ENCODE assay signal across 12 cellular contexts in the genomic region with DNA sequence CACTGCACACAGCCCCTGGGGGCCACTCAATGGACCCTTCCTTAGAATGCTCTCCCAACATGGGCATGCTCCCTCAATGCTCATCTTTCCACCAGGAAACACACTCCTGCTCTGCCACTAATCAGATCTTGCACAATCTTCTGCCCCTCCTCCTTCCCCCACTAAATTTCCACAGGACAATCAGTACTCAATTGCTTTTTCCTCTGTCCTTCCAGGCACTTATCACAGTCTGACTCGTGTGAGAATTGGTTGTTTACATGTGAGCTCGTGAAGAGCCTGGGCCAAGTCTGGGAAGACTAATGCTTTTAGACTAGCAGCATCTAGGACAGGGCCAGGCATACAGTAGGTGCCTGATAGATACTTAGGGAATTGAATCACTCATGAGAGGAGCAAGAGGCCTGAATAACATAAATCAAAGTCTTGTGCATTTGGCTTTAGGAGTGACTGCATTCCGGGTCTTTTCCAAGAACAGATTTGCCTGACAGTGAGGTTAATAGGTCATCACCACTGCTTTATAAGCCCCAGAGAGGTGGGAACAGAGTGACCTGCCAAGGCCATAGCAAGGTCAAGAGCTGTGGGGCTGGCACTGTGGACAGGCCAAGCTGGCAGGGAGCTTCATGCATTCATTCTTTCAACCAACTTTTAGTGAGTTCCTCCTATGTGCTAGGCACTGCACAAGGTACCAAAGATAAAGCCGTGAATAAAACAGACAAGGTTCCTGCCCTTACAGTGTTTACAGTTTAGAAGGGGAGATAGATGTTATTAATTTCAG. TPM values are rescaled to one million over a fixed set of nuclear protein-coding genes. Genes with fewer than 3 reads are reported as not detected.
DNase-seq lines count a peak whose midpoint lies in the region; ATAC-seq and TF ChIP-seq lines count a peak whose summit lies in the region.
"Had no signal": no experiment of that assay in that cellular context is flagged by ENCODE, and none has a peak within 500 bp of the region (broad histone marks: within the 10 kb centered on the region; RNA-seq: fewer than 3 reads in every experiment).

No MANE protein-coding gene starts in this region.

- H3K4me3 ChIP-seq in left ventricle myocardium inferior, result no peak overlapping the region
- H3K4me3 ChIP-seq in SK-N-SH (ENCODE audit: low read depth in 2 of 2, low read length in 1 of 2), result no peak overlapping the region

- peak overlapping the region; percentile 72 for H3K27ac ChIP-seq in left ventricle myocardium inferior (replicated peaks)
- no peak overlapping the region for H3K27ac ChIP-seq in SK-N-SH (ENCODE audit: low read depth in 2 of 2, low read length in 1 of 2)

- no peaks in the 10 kb centered on the region for H3K27me3 ChIP-seq in left ventricle myocardium inferior (ENCODE audit: low read depth)
- H3K27me3 ChIP-seq in SK-N-SH (ENCODE audit: insufficient read depth), result peaks cover 33% of the 10 kb centered on the region

- H3K4me2 ChIP-seq in SK-N-SH, result no peak overlapping the region

- no TSS peak for BruUV-seq in Calu3 (replicated peaks; lab: Mats Ljungman, UMichigan)

- CTCF ChIA-PET in Calu3 (lab: Charles Lee) (no interaction called here), SK-N-SH (lab: Yijun Ruan, JAX) (interaction anchor here (1.0 kb wide), 2 partner anchors 34 to 51 kb away, joined by 3 read pairs; no protein-coding TSS in a partner anchor)

- no peak overlapping the region for H2AFZ ChIP-seq in SK-N-SH (ENCODE audit: low read depth)

- no peaks in the 10 kb centered on the region for H3K27me3 Mint-ChIP-seq in Calu3 (ENCODE audit: unreplicated experiment)

- peaks cover 39% of the 10 kb centered on the region for H3K4me1 Mint-ChIP-seq in Calu3 (ENCODE audit: low read depth, unreplicated experiment)

- H4K20me1 ChIP-seq in SK-N-SH (ENCODE audit: insufficient read depth), result no peaks in the 10 kb centered on the region

- H3K36me3 ChIP-seq in left ventricle myocardium inferior (no peaks in the 10 kb centered on the region), SK-N-SH (replicated peaks in 1 of 2; ENCODE audit: control insufficient read depth in 1 of 2, insufficient read depth in 2 of 2, low read length in 1 of 2) (no peaks in the 10 kb centered on the region)

- no peak for TF ChIP-seq RAD21 in SK-N-SH (IDR thresholded peaks at IDR 0.05; ENCODE audit: low read length)

- H3K9me3 ChIP-seq in left ventricle myocardium inferior (replicated peaks), result no peaks in the 10 kb centered on the region
- H3K9me3 ChIP-seq in SK-N-SH, result no peaks in the 10 kb centered on the region

- no peaks in the 10 kb centered on the region for H3K9me3 Mint-ChIP-seq in Calu3 (ENCODE audit: low read depth, unreplicated experiment)

- WGBS in SK-N-SH (ENCODE audit: low lambda C conversion rate), result 29% methylated on average over 4 of the region's 4 CpGs

- no peaks in the 10 kb centered on the region for H3K36me3 Mint-ChIP-seq in Calu3 (ENCODE audit: insufficient read depth, unreplicated experiment)

- no peak for TF ChIP-seq EP300 in SK-N-SH (IDR thresholded peaks at IDR 0.05; ENCODE audit: borderline replicate concordance in 1 of 2, low read depth in 1 of 2, low read length in 1 of 2)

- DNase-seq in Calu3 (no peak), astrocyte of the hippocampus (ENCODE audit: low read depth, low spot score) (peak; percentile 4), left ventricle myocardium inferior (no peak), renal cortical epithelial cell (ENCODE audit: low read depth) (peak; percentile 74), germinal center (ENCODE audit: low spot score) (no peak), SK-N-SH (no peak)
- DNase-seq: activated CD4-positive, alpha-beta T cell treated with anti-CD3 and anti-CD28 coated beads for 48 hours; activated naive CD4-positive, alpha-beta T cell; AML-193; NCI-H446 had no signal

- H3K4me1 ChIP-seq in left ventricle myocardium inferior, result peaks cover 47% of the 10 kb centered on the region
- H3K4me1 ChIP-seq in SK-N-SH (ENCODE audit: control insufficient read depth in 1 of 2, insufficient read depth in 2 of 2, low read depth in 1 of 2, low read length in 1 of 2), result no peaks in the 10 kb centered on the region

- TF ChIP-seq CTCF in Calu3 (IDR thresholded peaks at IDR 0.05; ENCODE audit: unreplicated experiment) (no peak), left ventricle myocardium inferior (IDR thresholded peaks at IDR 0.05; ENCODE audit: borderline replicate concordance) (no peak), SK-N-SH (IDR thresholded peaks at IDR 0.05) (no peak)

- no peaks in the 10 kb centered on the region for H3K79me2 ChIP-seq in SK-N-SH (ENCODE audit: insufficient read depth)

- no peak overlapping the region for H3K9ac ChIP-seq in SK-N-SH

- H3F3A ChIP-seq in SK-N-SH (replicated peaks; ENCODE audit: insufficient read depth), result no peaks in the 10 kb centered on the region

- ATAC-seq in HG02610 (IDR thresholded peaks at IDR 0.05; ENCODE audit: unreplicated experiment) (no peak), GM19395 (IDR thresholded peaks at IDR 0.05; ENCODE audit: unreplicated experiment) (no peak)

- POLR2A ChIA-PET in SK-N-SH (lab: Yijun Ruan, JAX), result no interaction called here

- no peaks in the 10 kb centered on the region for H3K9me2 ChIP-seq in SK-N-SH

- H3K4me3 Mint-ChIP-seq in Calu3 (ENCODE audit: low read depth, unreplicated experiment), result no peak overlapping the region

- peak overlapping the region; percentile 33 for H3K27ac Mint-ChIP-seq in Calu3 (ENCODE audit: unreplicated experiment)

- intact Hi-C loops in Calu3 (cut with micrococcal nuclease; ENCODE audit: unreplicated experiment) (no loop called here), left ventricle myocardium inferior (cut with micrococcal nuclease) (no loop called here)

TF ChIP-seq in SK-N-SH, 30 proteins besides CTCF, POLR2A, EP300 and RAD21 (continues in another document):
- TF ChIP-seq POLR2AphosphoS5 (IDR thresholded peaks at IDR 0.05; ENCODE audit: low read depth, low read length), result no peak
- TF ChIP-seq GABPA (IDR thresholded peaks at IDR 0.05; ENCODE audit: low read depth), result no peak
- no peak for TF ChIP-seq RXRA (IDR thresholded peaks at IDR 0.05; ENCODE audit: borderline replicate concordance, low read depth)
- no peak for TF ChIP-seq NRF1 (IDR thresholded peaks at IDR 0.05; ENCODE audit: low read depth, low read length)
- no peak for TF ChIP-seq CHD2 (IDR thresholded peaks at IDR 0.05; ENCODE audit: low read length, partially characterized antibody)
- no peak for TF ChIP-seq GATA2 (CRISPR knock-in tag; IDR thresholded peaks at IDR 0.05)
- no peak for TF ChIP-seq FOXJ3 (CRISPR knock-in tag; IDR thresholded peaks at IDR 0.05)
- TF ChIP-seq, protein P1, sequence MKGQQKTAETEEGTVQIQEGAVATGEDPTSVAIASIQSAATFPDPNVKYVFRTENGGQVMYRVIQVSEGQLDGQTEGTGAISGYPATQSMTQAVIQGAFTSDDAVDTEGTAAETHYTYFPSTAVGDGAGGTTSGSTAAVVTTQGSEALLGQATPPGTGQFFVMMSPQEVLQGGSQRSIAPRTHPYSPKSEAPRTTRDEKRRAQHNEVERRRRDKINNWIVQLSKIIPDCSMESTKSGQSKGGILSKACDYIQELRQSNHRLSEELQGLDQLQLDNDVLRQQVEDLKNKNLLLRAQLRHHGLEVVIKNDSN (IDR thresholded peaks at IDR 0.05; ENCODE audit: borderline replicate concordance, low read depth), result no peak
- no peak for TF ChIP-seq JUND (IDR thresholded peaks at IDR 0.05)
- no peak for TF ChIP-seq MXI1 (IDR thresholded peaks at IDR 0.05; ENCODE audit: low read depth, low read length)
- TF ChIP-seq, protein P2, sequence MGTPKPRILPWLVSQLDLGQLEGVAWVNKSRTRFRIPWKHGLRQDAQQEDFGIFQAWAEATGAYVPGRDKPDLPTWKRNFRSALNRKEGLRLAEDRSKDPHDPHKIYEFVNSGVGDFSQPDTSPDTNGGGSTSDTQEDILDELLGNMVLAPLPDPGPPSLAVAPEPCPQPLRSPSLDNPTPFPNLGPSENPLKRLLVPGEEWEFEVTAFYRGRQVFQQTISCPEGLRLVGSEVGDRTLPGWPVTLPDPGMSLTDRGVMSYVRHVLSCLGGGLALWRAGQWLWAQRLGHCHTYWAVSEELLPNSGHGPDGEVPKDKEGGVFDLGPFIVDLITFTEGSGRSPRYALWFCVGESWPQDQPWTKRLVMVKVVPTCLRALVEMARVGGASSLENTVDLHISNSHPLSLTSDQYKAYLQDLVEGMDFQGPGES (IDR thresholded peaks at IDR 0.05; ENCODE audit: low read depth, low read length), result no peak
- no peak for TF ChIP-seq YY1 (IDR thresholded peaks at IDR 0.05; ENCODE audit: low read depth)
- no peak for TF ChIP-seq SMC3 (IDR thresholded peaks at IDR 0.05; ENCODE audit: low read depth, low read length)
- TF ChIP-seq NFIC (IDR thresholded peaks at IDR 0.05; ENCODE audit: borderline replicate concordance), result no peak
- no peak for TF ChIP-seq EZH2phosphoT487 (IDR thresholded peaks at IDR 0.05; ENCODE audit: borderline replicate concordance, low read depth)
- no peak for TF ChIP-seq SIN3A (IDR thresholded peaks at IDR 0.05; ENCODE audit: borderline replicate concordance, low read depth, low read length)

RNA-seq across cellular contexts. Expression of gene PRPS1, which starts 55.0 kb away (rescaled TPM):
- total RNA-seq in Calu3 (2022) (62.5 and 72.5 TPM in 2 replicates), left ventricle myocardium inferior (22.1 TPM), renal cortical epithelial cell (74.9 and 89.8 TPM in 2 replicates)
- polyA plus RNA-seq in SK-N-SH (2012; rRNA removed), result 42.3 and 64.9 TPM in 2 replicates
- 63.1 and 63.6 TPM in 2 replicates for polyA plus RNA-seq in SK-N-SH (2012; cell fraction: cytosol; rRNA removed)
- 23.8 and 35.8 TPM in 2 replicates for polyA plus RNA-seq in SK-N-SH (2012; cell fraction: nucleus; rRNA removed)

Comparison
In these comparisons a context has a peak if more than half of its experiments do, and no peak if none do; other contexts are left out.
1. DNase-seq: peak in astrocyte of the hippocampus (single experiment) and renal cortical epithelial cell (single experiment); none in Calu3 (single experiment), left ventricle myocardium inferior (single experiment), germinal center (single experiment) and SK-N-SH (single experiment).